19 cellular contexts compared by ENCODE assay signal in the genomic region with DNA sequence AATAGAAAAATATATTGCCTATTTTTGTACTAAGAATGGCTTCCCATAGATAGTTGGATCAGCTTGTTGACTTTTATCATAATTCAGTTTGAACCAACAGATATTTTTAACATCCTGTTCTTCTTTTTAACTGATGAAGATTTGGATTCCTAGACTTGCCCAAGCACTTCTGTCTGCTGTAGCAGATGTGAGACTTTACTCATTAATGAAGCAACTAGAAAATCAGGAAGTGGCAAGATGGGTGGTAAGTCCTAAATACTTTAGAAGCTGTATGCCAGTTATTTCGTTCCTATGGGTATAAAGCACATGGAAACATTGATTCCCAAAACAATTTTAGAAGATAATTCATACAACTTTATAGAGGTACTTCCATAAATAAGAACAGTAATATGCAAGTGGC. TPM values are rescaled to one million over a fixed set of nuclear protein-coding genes. Genes with fewer than 3 reads are reported as not detected.
A peak's percentile ranks its signal among the peaks of the same experiment; 100 is the strongest.
DNase-seq lines count a peak whose midpoint lies in the region; ATAC-seq and TF ChIP-seq lines count a peak whose summit lies in the region.
"Had no signal": no experiment of that assay in that cellular context is flagged by ENCODE, and none has a peak within 500 bp of the region (broad histone marks: within the 10 kb centered on the region; RNA-seq: fewer than 3 reads in every experiment).

No MANE protein-coding gene starts in this region.

- H3K27me3 ChIP-seq in neutrophil (no peaks in the 10 kb centered on the region), lower lobe of right lung (ENCODE audit: low read depth) (no peaks in the 10 kb centered on the region)

- H3K36me3 ChIP-seq in neutrophil: peaks cover 55% of the 10 kb centered on the region
- H3K36me3 ChIP-seq in lower lobe of right lung: peaks cover 41% of the 10 kb centered on the region

- intact Hi-C loops in lower lobe of right lung (cut with DNase I): no loop called here

- DNase-seq in Kasumi-1 (lab: John Stamatoyannopoulos, UW) (peak; percentile 74 to 78), NOMO-1 treated with DMSO at 0.1 percent for 48 hours (lab: John Stamatoyannopoulos, UW; ENCODE audit: unreplicated experiment) (peak; percentile 79), SKM-1 treated with dmso at 0.1 percent for 144 hours (lab: John Stamatoyannopoulos, UW; ENCODE audit: unreplicated experiment) (peak; percentile 58), retina (no peak), lower lobe of right lung (no peak), NCI-H2227 treated with DMSO at 0.1 percent for 48 hours (lab: John Stamatoyannopoulos, UW) (no peak)
- DNase-seq: ACHN, DMS 273 treated with DMSO at 0.1 percent for 48 hours, DND-41, H7, HFFc6, NCI-H1105, NCI-H2081 treated with DMSO at 0.1 percent for 48 hours, NCI-H510A treated with DMSO at 0.1 percent for 48 hours, NCI-H774, T-cell had no signal

- H3K4me1 ChIP-seq in neutrophil (ENCODE audit: control insufficient read depth in 1 of 2, insufficient read depth in 1 of 2, low read depth in 1 of 2, low read length in 1 of 2) (peaks cover 39 to 40% of the 10 kb centered on the region in 2 experiments), lower lobe of right lung (no peaks in the 10 kb centered on the region)

- TF ChIP-seq CTCF in neutrophil (IDR thresholded peaks at IDR 0.05) (no peak), lower lobe of right lung (IDR thresholded peaks at IDR 0.05) (no peak)

- ATAC-seq in lower lobe of right lung (no peak), HG03354 (IDR thresholded peaks at IDR 0.05; ENCODE audit: poor library complexity, severe bottlenecking, unreplicated experiment) (no peak)
- ATAC-seq: Panc1, T-cell had no signal

- no peak overlapping the region for H3K4me3 ChIP-seq in neutrophil (ENCODE audit: low read depth in 1 of 2, low read length in 1 of 2)
- no peak overlapping the region for H3K4me3 ChIP-seq in lower lobe of right lung

- H3K27ac ChIP-seq in neutrophil (peak overlapping the region; percentile 64), lower lobe of right lung (no peak overlapping the region)

- H3K9me3 ChIP-seq in neutrophil (no peaks in the 10 kb centered on the region), lower lobe of right lung (no peaks in the 10 kb centered on the region)

RNA-seq across cellular contexts. Expression of a gene that starts 8.4 kb away (rescaled TPM):
- 14.4 TPM for total RNA-seq in lower lobe of right lung

RNA-seq across cellular contexts. Expression of a gene that starts 8.5 kb away (rescaled TPM):
- total RNA-seq in lower lobe of right lung: 13.8 TPM

RNA-seq across cellular contexts. Expression of a gene that starts 37.8 kb away (rescaled TPM):
- total RNA-seq in lower lobe of right lung: 63.4 TPM

Comparison
In these comparisons a context has a peak if more than half of its experiments do, and no peak if none do; other contexts are left out.
1. DNase-seq: peak in Kasumi-1 (2 of 2), NOMO-1 treated with DMSO at 0.1 percent for 48 hours (single experiment) and SKM-1 treated with dmso at 0.1 percent for 144 hours (single experiment); none in retina (single experiment), lower lobe of right lung (single experiment) and NCI-H2227 treated with DMSO at 0.1 percent for 48 hours (single experiment).